In genomic region chr7:100167912-100168323, GRCh38 we compare ENCODE assay signal across 8 cellular contexts. TPM values are rescaled to one million over a fixed set of nuclear protein-coding genes. Genes with fewer than 3 reads are reported as not detected.
DNase-seq lines count a peak whose midpoint lies in the region; ATAC-seq lines count a peak whose summit lies in the region.

No MANE protein-coding gene starts in this region.

- peak overlapping the region in 19 of 21 experiments; percentile 1 to 87 (median 69) for H3K27ac ChIP-seq in skin epidermis

- no peak for ATAC-seq in activated CD8-positive, alpha-beta T cell treated with anti-CD3 and anti-CD28 coated beads, Interleukin-2, amount 10 ng/mL, durations not matched to agents 7 days and 5 days
- ATAC-seq in HG03378 (IDR thresholded peaks at IDR 0.05; ENCODE audit: unreplicated experiment): no peak

- no peaks in the 10 kb centered on the region for H3K36me3 Mint-ChIP-seq in activated CD8-positive, alpha-beta T cell treated with anti-CD3 and anti-CD28 coated beads, Interleukin-2, amount 10 ng/mL, durations not matched to agents 7 days and 5 days (ENCODE audit: low read depth)

- peaks cover 77% of the 10 kb centered on the region for H3K4me1 Mint-ChIP-seq in activated CD8-positive, alpha-beta T cell treated with anti-CD3 and anti-CD28 coated beads, Interleukin-2, amount 10 ng/mL, durations not matched to agents 7 days and 5 days (ENCODE audit: low read depth)

- POLR2A ChIA-PET in activated CD8-positive, alpha-beta T cell treated with anti-CD3 and anti-CD28 coated beads, Interleukin-2, amount 10 ng/mL, durations not matched to agents 7 days and 5 days (lab: Charles Lee): interaction anchor here (0.8 to 2.0 kb wide), 5 partner anchors 9 to 54 kb away, joined by 3 to 6 read pairs (median 5); partner anchors contain the start of gene GPC2

- peak overlapping the region; percentile 79 for H3K27ac Mint-ChIP-seq in activated CD8-positive, alpha-beta T cell treated with anti-CD3 and anti-CD28 coated beads, Interleukin-2, amount 10 ng/mL, durations not matched to agents 7 days and 5 days

- peak overlapping the region; percentile 73 for H3K4me3 Mint-ChIP-seq in activated CD8-positive, alpha-beta T cell treated with anti-CD3 and anti-CD28 coated beads, Interleukin-2, amount 10 ng/mL, durations not matched to agents 7 days and 5 days

- H3K9me3 Mint-ChIP-seq in activated CD8-positive, alpha-beta T cell treated with anti-CD3 and anti-CD28 coated beads, Interleukin-2, amount 10 ng/mL, durations not matched to agents 7 days and 5 days (ENCODE audit: insufficient read depth): no peaks in the 10 kb centered on the region

- peak; percentile 19 for DNase-seq in NCI-H748 (lab: John Stamatoyannopoulos, UW; ENCODE audit: unreplicated experiment)
- DNase-seq in NCI-H748 treated with DMSO at 0.1 percent for 48 hours (lab: John Stamatoyannopoulos, UW): no peak
- DNase-seq in activated CD8-positive, alpha-beta T cell treated with anti-CD3 and anti-CD28 coated beads, Interleukin-2, amount 10 ng/mL, durations not matched to agents 7 days and 5 days: no peak
- peak; percentile 42 for DNase-seq in hepatic stellate cell (ENCODE audit: low spot score)
- no peak for DNase-seq in activated CD4-positive, CD25-positive, alpha-beta regulatory T cell (lab: John Stamatoyannopoulos, UW)
- no peak for DNase-seq in SW 1271 (lab: John Stamatoyannopoulos, UW)

- peak overlapping the region; percentile 20 to 47 (median 38) for H3K4me3 ChIP-seq in skin epidermis

- CTCF ChIA-PET in activated CD8-positive, alpha-beta T cell treated with anti-CD3 and anti-CD28 coated beads, Interleukin-2, amount 10 ng/mL, durations not matched to agents 7 days and 5 days (lab: Charles Lee): interaction anchor here (0.6 to 3.5 kb wide), 10 partner anchors 8 to 245 kb away, joined by 3 to 27 read pairs (median 6); partner anchors contain the start of genes GPC2, LAMTOR4, STAG3 and TRAPPC14

- peaks cover 14% of the 10 kb centered on the region for H3K27me3 Mint-ChIP-seq in activated CD8-positive, alpha-beta T cell treated with anti-CD3 and anti-CD28 coated beads, Interleukin-2, amount 10 ng/mL, durations not matched to agents 7 days and 5 days (ENCODE audit: low read depth)

RNA-seq across cellular contexts. Expression of gene GAL3ST4, which starts 0.5 kb away (rescaled TPM):
- 1 to 10 TPM; 2.8 to 3.5 TPM for total RNA-seq in activated CD8-positive, alpha-beta T cell treated with anti-CD3 and anti-CD28 coated beads, Interleukin-2, amount 10 ng/mL, durations not matched to agents 7 days and 5 days

RNA-seq across cellular contexts. Expression of gene GPC2, which starts 9.3 kb away (rescaled TPM):
- 1 to 10 TPM; 8.1 to 8.2 TPM for total RNA-seq in activated CD8-positive, alpha-beta T cell treated with anti-CD3 and anti-CD28 coated beads, Interleukin-2, amount 10 ng/mL, durations not matched to agents 7 days and 5 days

RNA-seq across cellular contexts. Expression of gene TRAPPC14, which starts 9.4 kb away (rescaled TPM):
- total RNA-seq in activated CD8-positive, alpha-beta T cell treated with anti-CD3 and anti-CD28 coated beads, Interleukin-2, amount 10 ng/mL, durations not matched to agents 7 days and 5 days: 10 to 100 TPM; 42.7 to 44.0 TPM

RNA-seq across cellular contexts. Expression of gene STAG3, which starts 9.8 kb away (rescaled TPM):
- 10 to 100 TPM; 16.5 to 20.6 TPM for total RNA-seq in activated CD8-positive, alpha-beta T cell treated with anti-CD3 and anti-CD28 coated beads, Interleukin-2, amount 10 ng/mL, durations not matched to agents 7 days and 5 days

RNA-seq across cellular contexts. Expression of gene LAMTOR4, which starts 19.2 kb away (rescaled TPM):
- 100 to 1,000 TPM; 134 to 143 TPM for total RNA-seq in activated CD8-positive, alpha-beta T cell treated with anti-CD3 and anti-CD28 coated beads, Interleukin-2, amount 10 ng/mL, durations not matched to agents 7 days and 5 days

Comparison
In these comparisons a context has a peak if more than half of its experiments do, and no peak if none do; other contexts are left out.
1. DNase-seq: peak in NCI-H748 (single experiment) and hepatic stellate cell (single experiment); none in NCI-H748 treated with DMSO at 0.1 percent for 48 hours (single experiment), activated CD8-positive, alpha-beta T cell treated with anti-CD3 and anti-CD28 coated beads, Interleukin-2, amount 10 ng/mL, durations not matched to agents 7 days and 5 days (single experiment), activated CD4-positive, CD25-positive, alpha-beta regulatory T cell (0 of 4) and SW 1271 (0 of 2).